Comparison of ENCODE assay signal across 8 cellular contexts in the genomic region with DNA sequence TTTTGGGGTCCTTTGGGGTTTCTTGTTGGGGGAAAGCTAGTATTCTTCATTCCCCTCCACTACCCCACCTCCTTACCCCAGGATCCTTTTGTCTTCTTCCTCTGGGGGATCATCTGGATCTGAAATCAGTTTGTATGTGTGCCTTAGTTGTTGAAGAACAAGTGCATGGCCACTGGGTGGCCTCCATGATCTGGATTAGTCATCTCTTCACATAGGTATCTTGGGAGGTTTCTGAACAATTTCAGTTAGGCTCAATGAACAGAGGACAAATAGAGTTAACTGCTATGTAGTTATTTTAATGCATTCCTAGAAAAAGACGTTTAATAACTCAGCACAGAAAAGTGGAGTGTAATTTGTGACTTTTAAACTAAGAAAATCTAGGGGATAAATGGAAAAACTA. TPM values are rescaled to one million over a fixed set of nuclear protein-coding genes. Genes with fewer than 3 reads are reported as not detected.
DNase-seq lines count a peak whose midpoint lies in the region; ATAC-seq and TF ChIP-seq lines count a peak whose summit lies in the region.

No MANE protein-coding gene starts in this region.

- H3K4me3 Mint-ChIP-seq in CD4-positive, CD25-positive, alpha-beta regulatory T cell = no peak overlapping the region
- H3K4me3 Mint-ChIP-seq in endodermal cell = no peak overlapping the region

- H3K36me3 ChIP-seq in CD4-positive, CD25-positive, alpha-beta regulatory T cell (ENCODE audit: control insufficient read depth, insufficient read depth, low read length) = no peaks in the 10 kb centered on the region
- H3K36me3 ChIP-seq in endodermal cell (ENCODE audit: control insufficient read depth, insufficient read depth, low read length) = no peaks in the 10 kb centered on the region

- H3K9me3 Mint-ChIP-seq in CD4-positive, CD25-positive, alpha-beta regulatory T cell = peaks cover 0 to 1% (median 0%) of the 10 kb centered on the region in 7 donors
- H3K9me3 Mint-ChIP-seq in endodermal cell = no peaks in the 10 kb centered on the region

- H3K4me3 ChIP-seq in CD4-positive, CD25-positive, alpha-beta regulatory T cell (ENCODE audit: low read depth, low read length) = no peak overlapping the region
- no peak overlapping the region for H3K4me3 ChIP-seq in NB4 (ENCODE audit: low read depth, low read length)
- no peak overlapping the region for H3K4me3 ChIP-seq in endodermal cell (ENCODE audit: low read length)

- TF ChIP-seq POLR2A in NB4 (IDR thresholded peaks at IDR 0.05; ENCODE audit: extremely low read depth, insufficient read length) = no peak

- 36% methylated on average over 1 of the region's 1 CpG for WGBS in endodermal cell (ENCODE audit: insufficient coverage in 1 of 2, insufficient read length in 1 of 2), 2 experiments

- H3K27me3 Mint-ChIP-seq in CD4-positive, CD25-positive, alpha-beta regulatory T cell = peaks cover 31% of the 10 kb centered on the region
- peaks cover 18% of the 10 kb centered on the region for H3K27me3 Mint-ChIP-seq in endodermal cell (ENCODE audit: insufficient read depth)

- peak; percentile 45 to 64 for ATAC-seq in CD4-positive, CD25-positive, alpha-beta regulatory T cell (ENCODE audit: low read depth in 2 of 2)
- peak; percentile 51 for ATAC-seq in GM19372 (IDR thresholded peaks at IDR 0.05; ENCODE audit: low read depth, unreplicated experiment)
- no peak for ATAC-seq in sciatic nerve
- ATAC-seq in HG03135 (IDR thresholded peaks at IDR 0.05; ENCODE audit: unreplicated experiment) = no peak

- H3K9ac ChIP-seq in endodermal cell (ENCODE audit: extremely low read depth, low read length, poor library complexity, severe bottlenecking) = no peak overlapping the region

- DNase-seq in CD4-positive, CD25-positive, alpha-beta regulatory T cell = peak in 1 of 3 donors; percentile 49
- DNase-seq in NB4 (ENCODE audit: low read depth) = peak; percentile 32
- DNase-seq in endodermal cell = peak; percentile 62
- no peak for DNase-seq in glomerular visceral epithelial cell (ENCODE audit: extremely low spot score)
- DNase-seq in sciatic nerve (ENCODE audit: low spot score) = no peak
- no peak for DNase-seq in GOT3 (lab: John Stamatoyannopoulos, UW)

- H3K27ac ChIP-seq in CD4-positive, CD25-positive, alpha-beta regulatory T cell (ENCODE audit: insufficient read depth, low read length, poor library complexity, severe bottlenecking) = no peak overlapping the region
- no peak overlapping the region for H3K27ac ChIP-seq in endodermal cell (ENCODE audit: low read depth, low read length)

- intact Hi-C loops in sciatic nerve (cut with DNase I) = loop anchor here (1.0 kb wide), 1 partner anchor 29 kb away; no protein-coding TSS in a partner anchor

- H3K36me3 Mint-ChIP-seq in CD4-positive, CD25-positive, alpha-beta regulatory T cell = no peaks in the 10 kb centered on the region
- no peaks in the 10 kb centered on the region for H3K36me3 Mint-ChIP-seq in endodermal cell (ENCODE audit: low read depth)

- H3K4me1 Mint-ChIP-seq in CD4-positive, CD25-positive, alpha-beta regulatory T cell = no peaks in the 10 kb centered on the region
- peaks cover 17% of the 10 kb centered on the region for H3K4me1 Mint-ChIP-seq in endodermal cell

- H3K4me1 ChIP-seq in CD4-positive, CD25-positive, alpha-beta regulatory T cell (ENCODE audit: control insufficient read depth, insufficient read depth, low read length, poor library complexity, severe bottlenecking) = no peaks in the 10 kb centered on the region
- no peaks in the 10 kb centered on the region for H3K4me1 ChIP-seq in endodermal cell (ENCODE audit: control insufficient read depth, insufficient read depth, low read length)

- H3K9me3 ChIP-seq in CD4-positive, CD25-positive, alpha-beta regulatory T cell (ENCODE audit: control insufficient read depth in 2 of 2, low read length in 2 of 2) = no peaks in the 10 kb centered on the region
- H3K9me3 ChIP-seq in endodermal cell (ENCODE audit: control insufficient read depth, low read length) = no peaks in the 10 kb centered on the region

- TF ChIP-seq CTCF in NB4 (IDR thresholded peaks at IDR 0.05; ENCODE audit: low read depth, low read length) (peak; percentile 9), endodermal cell (conservative IDR thresholded peaks at IDR 0.05) (peak; percentile 78)

- no peak overlapping the region for H3K27ac Mint-ChIP-seq in CD4-positive, CD25-positive, alpha-beta regulatory T cell
- no peak overlapping the region for H3K27ac Mint-ChIP-seq in endodermal cell

- peaks cover 18% of the 10 kb centered on the region for H3K27me3 ChIP-seq in CD4-positive, CD25-positive, alpha-beta regulatory T cell (ENCODE audit: control insufficient read depth, insufficient read depth, low read length)
- H3K27me3 ChIP-seq in endodermal cell (ENCODE audit: control insufficient read depth, insufficient read depth, low read length, poor library complexity, severe bottlenecking) = no peaks in the 10 kb centered on the region

RNA-seq across cellular contexts. Expression of gene VWA5A, which starts 7.1 kb away (rescaled TPM):
- 6.9 TPM for total RNA-seq in CD4-positive, CD25-positive, alpha-beta regulatory T cell
- 10 to 100 TPM; 16.6 to 24.5 (median 19.0) TPM for polyA plus RNA-seq in CD4-positive, CD25-positive, alpha-beta regulatory T cell
- total RNA-seq in endodermal cell (10 to 100 TPM; 38.3 to 65.4 TPM), sciatic nerve (27.6 TPM)
- 20.8 TPM for polyA plus RNA-seq in endodermal cell (2013, experiment 1 of 2)
- polyA plus RNA-seq in endodermal cell (2013, experiment 2 of 2) = 18.0 TPM

Comparison
In these comparisons a context has a peak if more than half of its experiments do, and no peak if none do; other contexts are left out.
1. ATAC-seq: peak in CD4-positive, CD25-positive, alpha-beta regulatory T cell (2 of 2) and GM19372 (single experiment); none in sciatic nerve (single experiment) and HG03135 (single experiment).
2. DNase-seq: peak in NB4 (single experiment) and endodermal cell (single experiment); none in glomerular visceral epithelial cell (single experiment), sciatic nerve (single experiment) and GOT3 (single experiment).